Comparison of ENCODE assay signal across 20 cellular contexts in genomic region chr11:132909016-132909606, GRCh38.
DNase-seq lines count a peak whose midpoint lies in the region; ATAC-seq, FAIRE-seq and TF ChIP-seq lines count a peak whose summit lies in the region.
"Had no signal": no experiment of that assay in that cellular context is flagged by ENCODE, and none has a peak within 500 bp of the region (broad histone marks: within the 10 kb centered on the region; RNA-seq: fewer than 3 reads in every experiment).

No MANE protein-coding gene starts in this region.

- no peak overlapping the region for H4K91ac ChIP-seq in H1 (replicated peaks; ENCODE audit: insufficient read length, low read length)

- CTCF ChIA-PET in H1 (lab: Charles Lee; ENCODE audit: partially characterized antibody): interaction anchor here (4.0 kb wide), 1 partner anchor 32 kb away, joined by 18 read pairs; no protein-coding TSS in a partner anchor

- H3K9me3 ChIP-seq in H1 (ENCODE audit: insufficient read depth in 2 of 2, low read depth in 1 of 2, low read length in 1 of 2): no peaks in the 10 kb centered on the region

- no peaks in the 10 kb centered on the region for H3K79me2 ChIP-seq in H1 (ENCODE audit: control insufficient read depth in 1 of 2, insufficient read depth in 2 of 2, low read length in 2 of 2)

- no peak for TF ChIP-seq POLR2A in H1 (IDR thresholded peaks at IDR 0.05; ENCODE audit: control extremely low read depth in 1 of 2, low read depth in 2 of 2, low read length in 2 of 2)

- H3K23ac ChIP-seq in H1 (ENCODE audit: insufficient read length): no peak overlapping the region

- peaks cover 0 to 4% (median under 1%) of the 10 kb centered on the region in 4 experiments; a peak in 1 of 7 replicates for H3K4me1 ChIP-seq in H1 (replicated peaks in 1 of 4; ENCODE audit: control insufficient read depth in 3 of 4, insufficient read depth in 4 of 4, low read length in 3 of 4)

- no peak overlapping the region for H2AK5ac ChIP-seq in H1 (ENCODE audit: low read depth, low read length)

- no peak overlapping the region for H2BK15ac ChIP-seq in H1 (ENCODE audit: low read length)

- no peak overlapping the region; the same call in 1 of the 2 replicates for H3K18ac ChIP-seq in H1 (ENCODE audit: extremely low read depth, low read length)

- no peak overlapping the region for H2BK5ac ChIP-seq in H1 (ENCODE audit: low read depth, low read length)

- no peak overlapping the region for H2BK120ac ChIP-seq in H1 (replicated peaks; ENCODE audit: low read depth, low read length)

- TF ChIP-seq EP300 in H1 (IDR thresholded peaks at IDR 0.05; ENCODE audit: borderline replicate concordance in 1 of 2, low read depth in 2 of 2, low read length in 2 of 2): no peak

- POLR2A ChIA-PET in H1 (lab: Charles Lee; ENCODE audit: partially characterized antibody): no interaction called here

- H2BK12ac ChIP-seq in H1 (ENCODE audit: low read depth, low read length): peak overlapping the region; percentile 21; the same call in 1 of the 2 replicates

- DNase-seq in G401 (ENCODE audit: low spot score) (peak; percentile 82), caudate nucleus (lab: John Stamatoyannopoulos, UW) (peak in 1 of 61 donors; percentile 67), H1 (ENCODE audit: low read depth in 1 of 2, low spot score in 2 of 2) (no peak)
- DNase-seq: CD8-positive, alpha-beta T cell; COR-L47; DMS153; DMS79 treated with DMSO at 0.1 percent for 48 hours; EL; GDM1; HCEC 1CT; HFFc6 had no signal

- peaks cover 57% of the 10 kb centered on the region for H3K4me1 Mint-ChIP-seq in nephron
- H3K4me1 Mint-ChIP-seq: CD14-positive monocyte had no signal

- ATAC-seq in HG03439 (IDR thresholded peaks at IDR 0.05; ENCODE audit: unreplicated experiment) (no peak), HG03045 (IDR thresholded peaks at IDR 0.05; ENCODE audit: unreplicated experiment) (no peak), HG03354 (IDR thresholded peaks at IDR 0.05; ENCODE audit: poor library complexity, severe bottlenecking, unreplicated experiment) (no peak)
- no peak for ATAC-seq in activated CD4-positive, CD25-positive, alpha-beta regulatory T cell treated with anti-CD3 and anti-CD28 coated beads, Interleukin-2, amount 50 U/mL, for 24 hours
- ATAC-seq: CD8-positive, alpha-beta T cell had no signal

- in situ Hi-C loops in G401 (cut with HindIII; ENCODE audit: low sequenced_read_pairs): no loop called here

- H3K36me3 ChIP-seq in H1 (ENCODE audit: control insufficient read depth in 2 of 4, insufficient read depth in 4 of 4, low read length in 3 of 4): no peaks in the 10 kb centered on the region

- H4K20me1 ChIP-seq in H1 (replicated peaks in 1 of 2; ENCODE audit: control insufficient read depth in 1 of 2, insufficient read depth in 2 of 2, low read length in 2 of 2): no peaks in the 10 kb centered on the region

- TF ChIP-seq RAD21 in H1 (IDR thresholded peaks at IDR 0.05 in 1 of 2, conservative IDR thresholded peaks at IDR 0.05 in 1 of 2; ENCODE audit: low read depth in 2 of 2, low read length in 2 of 2): no peak

- no peak overlapping the region; the same call in 1 of the 2 replicates for H4K8ac ChIP-seq in H1 (ENCODE audit: extremely low read depth, insufficient read depth, low read length)

- no peaks in the 10 kb centered on the region for H3K9me3 Mint-ChIP-seq in nephron
- H3K9me3 Mint-ChIP-seq: CD8-positive, alpha-beta T cell; HFFc6 had no signal

- no peak overlapping the region for H3K4ac ChIP-seq in H1 (replicated peaks; ENCODE audit: insufficient read length, low read depth, low read length)

- H2AFZ ChIP-seq in H1 (ENCODE audit: low read length): no peak overlapping the region

- 93% methylated on average over 7 of the region's 8 CpGs; no CpG with 5 or more reads in 1 of the 2 experiments for WGBS in H1 (ENCODE audit: extremely low coverage in 1 of 2, insufficient coverage in 1 of 2, insufficient read length in 1 of 2, insufficient replicate concordance in 2 of 2, low coverage in 1 of 2, low lambda C conversion rate in 2 of 2, missing lambda C conversion rate in 1 of 2), 2 experiments

- FAIRE-seq in H1 (lab: Jason Lieb, UNC): no peak
- FAIRE-seq: D721Med, GM12892 had no signal

- no peak overlapping the region for H3K4me3 ChIP-seq in H1 (ENCODE audit: extremely low read depth in 1 of 4, insufficient read depth in 2 of 4, low read depth in 3 of 4, low read length in 4 of 4)

- peak overlapping the region; percentile 48 to 58 (median 49) for H3K27ac Mint-ChIP-seq in nephron
- H3K27ac Mint-ChIP-seq: CD14-positive monocyte; CD8-positive, alpha-beta T cell; HFFc6 had no signal

- no peaks in the 10 kb centered on the region; a peak in 1 of 7 replicates for H3K27me3 ChIP-seq in H1 (replicated peaks in 1 of 4; ENCODE audit: control insufficient read depth in 3 of 4, extremely low read depth in 1 of 4, insufficient read depth in 3 of 4, low read length in 3 of 4)

- peak overlapping the region; percentile 40 for H3K27ac ChIP-seq in caudate nucleus (ENCODE audit: low read depth, low read length)
- H3K27ac ChIP-seq in H1 (ENCODE audit: low read depth, low read length): no peak overlapping the region
- H3K27ac ChIP-seq: 22Rv1 had no signal

- TF ChIP-seq CTCF in H1 (IDR thresholded peaks at IDR 0.05; ENCODE audit: control extremely low read depth in 1 of 3, insufficient read depth in 1 of 3, low read depth in 1 of 3, low read length in 3 of 3) (no peak), nephron (IDR thresholded peaks at IDR 0.05; ENCODE audit: unreplicated experiment in 3 of 3) (no peak)

- peaks cover 7% of the 10 kb centered on the region for H3K27me3 Mint-ChIP-seq in nephron (ENCODE audit: low read depth)

- H3K14ac ChIP-seq in H1 (ENCODE audit: insufficient read length): no peak overlapping the region

- H4K5ac ChIP-seq in H1 (ENCODE audit: insufficient read length, low read depth, low read length): no peak overlapping the region

- H3K36me3 Mint-ChIP-seq in nephron (ENCODE audit: low read depth): no peaks in the 10 kb centered on the region
- H3K36me3 Mint-ChIP-seq: CD14-positive monocyte; CD8-positive, alpha-beta T cell had no signal

- no peak overlapping the region for H3K9ac ChIP-seq in H1 (replicated peaks in 1 of 4; ENCODE audit: extremely low read depth in 1 of 4, low read depth in 3 of 4, low read length in 3 of 4)

- no peaks in the 10 kb centered on the region for H3K79me1 ChIP-seq in H1 (ENCODE audit: low read depth, low read length)

- no peaks in the 10 kb centered on the region for H3K23me2 ChIP-seq in H1 (ENCODE audit: low read depth, low read length)

- H2BK20ac ChIP-seq in H1 (ENCODE audit: low read length): no peak overlapping the region

- H3K56ac ChIP-seq in H1 (replicated peaks; ENCODE audit: insufficient read length, low read depth, low read length): no peak overlapping the region

- no peak overlapping the region for H3K4me2 ChIP-seq in H1 (ENCODE audit: insufficient read depth in 1 of 2, low read depth in 2 of 2, low read length in 2 of 2)

- no peak overlapping the region for H3K4me3 Mint-ChIP-seq in nephron
- H3K4me3 Mint-ChIP-seq: CD14-positive monocyte; CD8-positive, alpha-beta T cell; HFFc6 had no signal

TF ChIP-seq in H1, 55 proteins besides CTCF, POLR2A, EP300 and RAD21:
- TF ChIP-seq JUND (IDR thresholded peaks at IDR 0.05; ENCODE audit: low read length) (no peak), EZH2 (IDR thresholded peaks at IDR 0.05; ENCODE audit: low read depth, low read length, severe bottlenecking) (no peak), SRF (IDR thresholded peaks at IDR 0.05; ENCODE audit: low read depth, low read length) (no peak), KDM5A (IDR thresholded peaks at IDR 0.05; ENCODE audit: low read length) (no peak), TCF12 (IDR thresholded peaks at IDR 0.05; ENCODE audit: low read depth, low read length) (no peak)
TF ChIP-seq in H1: peak in this region for 0.
